10 cellular contexts compared by ENCODE assay signal in genomic region chr13:73061478-73062275, GRCh38. TPM values are rescaled to one million over a fixed set of nuclear protein-coding genes. Genes with fewer than 3 reads are reported as not detected.
A peak's percentile ranks its signal among the peaks of the same experiment; 100 is the strongest.
DNase-seq lines count a peak whose midpoint lies in the region; ATAC-seq and TF ChIP-seq lines count a peak whose summit lies in the region.
"Had no signal": no experiment of that assay in that cellular context is flagged by ENCODE, and none has a peak within 500 bp of the region (broad histone marks: within the 10 kb centered on the region; RNA-seq: fewer than 3 reads in every experiment).

No MANE protein-coding gene starts in this region.

- WGBS in hepatocyte (ENCODE audit: low lambda C conversion rate, missing lambda C conversion rate): 61% methylated on average over 15 of the region's 15 CpGs

- POLR2A ChIA-PET in PC-9 (lab: Charles Lee; ENCODE audit: unreplicated experiment): interaction anchor here (0.6 kb wide), 1 partner anchor 368 kb away, joined by 9 read pairs; no protein-coding TSS in a partner anchor

- TF ChIP-seq CTCF in PC-9 (conservative IDR thresholded peaks at IDR 0.05) (no peak), hepatocyte (IDR thresholded peaks at IDR 0.05; ENCODE audit: poor library complexity) (no peak), omental fat pad (IDR thresholded peaks at IDR 0.05) (no peak)

- H3K4me1 ChIP-seq in PC-9 (replicated peaks; ENCODE audit: insufficient read depth): peaks cover 68% of the 10 kb centered on the region
- peaks cover 12% of the 10 kb centered on the region for H3K4me1 ChIP-seq in hepatocyte (ENCODE audit: insufficient read depth)

- H3K4me3 ChIP-seq in PC-9 (peak overlapping the region; percentile 89), hepatocyte (peak overlapping the region; percentile 44)

- H2AFZ ChIP-seq in PC-9 (peak overlapping the region; percentile 50; the same call in 1 of the 2 replicates), hepatocyte (no peak overlapping the region)

- CTCF ChIA-PET in PC-9 (lab: Charles Lee): no interaction called here

- BruUV-seq in PC-9 (replicated peaks; lab: Mats Ljungman, UMichigan): no TSS peak

- intact Hi-C loops in PC-9 (cut with micrococcal nuclease; ENCODE audit: unreplicated experiment): loop anchor here (1.0 to 10.0 kb wide), 5 partner anchors 35 to 641 kb away; no protein-coding TSS in a partner anchor

- H3K9me3 ChIP-seq in PC-9 (ENCODE audit: insufficient read depth, low read depth): no peaks in the 10 kb centered on the region
- H3K9me3 ChIP-seq in hepatocyte (ENCODE audit: low read depth): no peaks in the 10 kb centered on the region

- H3K4me2 ChIP-seq in PC-9: peak overlapping the region; percentile 92
- H3K4me2 ChIP-seq in hepatocyte: peak overlapping the region; percentile 74

- no peaks in the 10 kb centered on the region for H4K20me1 ChIP-seq in PC-9 (ENCODE audit: insufficient read depth)
- H4K20me1 ChIP-seq in hepatocyte (ENCODE audit: insufficient read depth, poor library complexity, severe bottlenecking): peaks cover 6% of the 10 kb centered on the region

- H3K79me2 ChIP-seq in PC-9 (ENCODE audit: low read depth) (peaks cover 84% of the 10 kb centered on the region), hepatocyte (peaks cover 71% of the 10 kb centered on the region)

- H3K27ac ChIP-seq in PC-9 (peak overlapping the region; percentile 96), hepatocyte (peak overlapping the region; percentile 92)

- in situ Hi-C loops in Caki2 (cut with HindIII; ENCODE audit: low pct_unique_long_range_greater_than_20kb, low sequenced_read_pairs): no loop called here

- H3K27me3 ChIP-seq in PC-9 (ENCODE audit: insufficient read depth, low read depth): no peaks in the 10 kb centered on the region
- no peaks in the 10 kb centered on the region for H3K27me3 ChIP-seq in hepatocyte

- no peaks in the 10 kb centered on the region for H3K9me2 ChIP-seq in PC-9 (ENCODE audit: insufficient read depth)
- no peaks in the 10 kb centered on the region for H3K9me2 ChIP-seq in hepatocyte (replicated peaks; ENCODE audit: insufficient read depth)

- DNase-seq in Caki2 (ENCODE audit: low read depth) (peak; percentile 48), PC-9 (peak in 1 of 2 experiments; percentile 70), hepatocyte (ENCODE audit: low spot score) (peak; percentile 49), renal cortical epithelial cell (ENCODE audit: low read depth) (peak; percentile 47), omental fat pad (ENCODE audit: low spot score) (no peak)
- DNase-seq: activated CD4-positive, alpha-beta T cell treated with anti-CD3 and anti-CD28 coated beads for 1 hour; CD8-positive, alpha-beta T cell had no signal

- H3K36me3 ChIP-seq in PC-9 (ENCODE audit: low read depth) (peaks cover 57% of the 10 kb centered on the region), hepatocyte (replicated peaks; ENCODE audit: insufficient read depth, low read depth) (no peaks in the 10 kb centered on the region)

- ATAC-seq in omental fat pad (ENCODE audit: low FRiP score) (no peak), GM19463 (IDR thresholded peaks at IDR 0.05; ENCODE audit: unreplicated experiment) (no peak), GM18498 (IDR thresholded peaks at IDR 0.05; ENCODE audit: unreplicated experiment) (no peak), HG02885 (IDR thresholded peaks at IDR 0.05; ENCODE audit: poor library complexity, unreplicated experiment) (no peak)
- ATAC-seq: CD8-positive, alpha-beta T cell had no signal

- H3F3A ChIP-seq in PC-9 (ENCODE audit: insufficient read depth, low read depth): peaks cover 56% of the 10 kb centered on the region

RNA-seq across cellular contexts. Expression of gene KLF5, which starts 2.9 kb away (rescaled TPM):
- total RNA-seq in Caki2 (2014; rRNA removed; shearing (Covaris generic); ENCODE audit: low replicate concordance): 7.9 and 10.4 TPM in 2 replicates
- 54.3 and 65.9 TPM in 2 replicates for total RNA-seq in PC-9 (2021)
- total RNA-seq in hepatocyte: 95.8 and 99.9 TPM in 2 replicates
- 92.6 and 94.4 TPM in 2 replicates for polyA plus RNA-seq in hepatocyte
- total RNA-seq in renal cortical epithelial cell: 6.8 and 7.4 TPM in 2 replicates
- total RNA-seq in omental fat pad: 10 to 100 TPM in 2 of 4 donors, 1 to 10 TPM in 2; 3.6 to 32.3 (median 9.6) TPM
